ENCODE assay signal across 9 cellular contexts in the genomic region with DNA sequence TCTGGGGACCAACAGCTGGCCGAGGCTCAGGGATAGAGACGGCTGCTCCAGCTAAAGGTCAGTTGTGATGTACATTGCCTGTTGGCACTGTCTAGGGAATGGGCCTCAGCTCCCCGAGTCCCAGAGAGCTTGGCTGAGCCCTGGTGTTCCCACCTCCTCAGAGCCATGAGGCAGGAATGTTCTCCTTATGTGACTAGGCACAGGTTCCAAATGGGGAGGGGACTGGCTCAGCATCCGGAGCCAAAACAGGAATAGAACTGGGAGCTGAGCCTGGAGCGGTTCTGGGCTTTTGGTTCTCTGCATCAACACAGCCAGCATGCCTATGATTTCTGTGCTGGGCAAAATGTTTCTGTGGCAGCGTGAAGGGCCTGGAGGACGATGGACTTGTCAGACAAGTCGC. TPM values are rescaled to one million over a fixed set of nuclear protein-coding genes. Genes with fewer than 3 reads are reported as not detected.
DNase-seq lines count a peak whose midpoint lies in the region; ATAC-seq, FAIRE-seq and TF ChIP-seq lines count a peak whose summit lies in the region.
"Had no signal": no experiment of that assay in that cellular context is flagged by ENCODE, and none has a peak within 500 bp of the region (broad histone marks: within the 10 kb centered on the region; RNA-seq: fewer than 3 reads in every experiment).

A gene with protein sequence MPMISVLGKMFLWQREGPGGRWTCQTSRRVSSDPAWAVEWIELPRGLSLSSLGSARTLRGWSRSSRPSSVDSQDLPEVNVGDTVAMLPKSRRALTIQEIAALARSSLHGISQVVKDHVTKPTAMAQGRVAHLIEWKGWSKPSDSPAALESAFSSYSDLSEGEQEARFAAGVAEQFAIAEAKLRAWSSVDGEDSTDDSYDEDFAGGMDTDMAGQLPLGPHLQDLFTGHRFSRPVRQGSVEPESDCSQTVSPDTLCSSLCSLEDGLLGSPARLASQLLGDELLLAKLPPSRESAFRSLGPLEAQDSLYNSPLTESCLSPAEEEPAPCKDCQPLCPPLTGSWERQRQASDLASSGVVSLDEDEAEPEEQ (plus strand): TSS at position 286 of the 400 bp plus-strand sequence. CDS start 31 bp downstream, at position 317.

- H3K4me1 ChIP-seq in A549 (peaks cover 38% of the 10 kb centered on the region; the same call in 2 of the 3 replicates), liver (ENCODE audit: control insufficient read depth in 4 of 4, insufficient read depth in 4 of 4, low read length in 3 of 4) (peaks cover 0 to 13% (median 6%) of the 10 kb centered on the region in 4 donors), stomach (peaks cover 34 to 86% (median 53%) of the 10 kb centered on the region in 4 donors)

- TF ChIP-seq EP300 in A549 (IDR thresholded peaks at IDR 0.05), result no peak
- TF ChIP-seq EP300 in stomach (IDR thresholded peaks at IDR 0.05), result no peak

- DNase-seq in A549 (ENCODE audit: low read depth in 1 of 2, low spot score in 1 of 2) (no peak), LNCaP clone FGC (ENCODE audit: low read depth) (no peak), cerebellum (ENCODE audit: low spot score) (peak; percentile 81), stomach (no peak), SW480 (ENCODE audit: low spot score) (no peak), kidney tubule cell (ENCODE audit: low spot score) (no peak)

- H3K4me3 ChIP-seq in A549 (peak within 1 kb of the TSS; percentile 91), LNCaP clone FGC (ENCODE audit: low read depth, low read length) (peak within 1 kb of the TSS; percentile 72), liver (ENCODE audit: low read depth in 1 of 3, low read length in 3 of 3) (peak within 1 kb of the TSS; percentile 47 to 68 (median 62)), stomach (peak within 1 kb of the TSS; percentile 69 to 91 (median 82))

- CTCF ChIA-PET in A549 (lab: Yijun Ruan, JAX), result interaction anchor here (1.0 to 2.6 kb wide), 5 partner anchors 12 to 32 kb away, joined by 3 to 9 read pairs (median 4); no protein-coding TSS in a partner anchor

- POLR2A ChIA-PET in A549 (lab: Yijun Ruan, JAX), result no interaction called here

- peak within 1 kb of the TSS; percentile 96 for H3K4me2 ChIP-seq in A549

- no peak for TF ChIP-seq CTCF in A549 (IDR thresholded peaks at IDR 0.05)
- TF ChIP-seq CTCF in LNCaP clone FGC (IDR thresholded peaks at IDR 0.05; ENCODE audit: control insufficient read depth, extremely low read depth, insufficient read depth), result no peak
- no peak for TF ChIP-seq CTCF in liver (IDR thresholded peaks at IDR 0.05; ENCODE audit: low read depth, low read length, missing input control)
- no peak for TF ChIP-seq CTCF in stomach (IDR thresholded peaks at IDR 0.05)

- H3K27ac ChIP-seq in A549 (peak within 1 kb of the TSS; percentile 94 to 97), liver (ENCODE audit: low read depth in 1 of 2, low read length in 2 of 2) (peak within 1 kb of the TSS; percentile 84 to 89), stomach (peak within 1 kb of the TSS; percentile 96 to 99 (median 99))

- no peak for FAIRE-seq in A549 (lab: Jason Lieb, UNC)
- FAIRE-seq: GM18507 had no signal

- H3K27me3 ChIP-seq in liver (ENCODE audit: control insufficient read depth in 4 of 4, insufficient read depth in 4 of 4, low read length in 3 of 4), result no peaks in the 10 kb centered on the region
- no peaks in the 10 kb centered on the region for H3K27me3 ChIP-seq in stomach

- H3K9ac ChIP-seq in liver (ENCODE audit: low read depth in 1 of 2, low read length in 2 of 2), result peak within 1 kb of the TSS in 1 of 2 donors; percentile 46

- TF ChIP-seq POLR2A in A549 (IDR thresholded peaks at IDR 0.05; ENCODE audit: low read length) (no peak), stomach (IDR thresholded peaks at IDR 0.05) (no peak)

- no peak for TF ChIP-seq RAD21 in A549 (conservative IDR thresholded peaks at IDR 0.05 in 1 of 2, IDR thresholded peaks at IDR 0.05 in 1 of 2)
- TF ChIP-seq RAD21 in liver (IDR thresholded peaks at IDR 0.05), result no peak

- H3K9me3 ChIP-seq in A549 (no peaks in the 10 kb centered on the region), liver (ENCODE audit: control insufficient read depth in 4 of 4, low read length in 3 of 4) (no peaks in the 10 kb centered on the region), stomach (no peaks in the 10 kb centered on the region)

- no peak for ATAC-seq in A549
- ATAC-seq in HG03280 (IDR thresholded peaks at IDR 0.05; ENCODE audit: unreplicated experiment), result no peak

- WGBS in A549 (ENCODE audit: missing lambda C conversion rate), result 94% methylated on average over 6 of the region's 8 CpGs
- 82% methylated on average over 8 of the region's 8 CpGs for WGBS in liver
- WGBS in stomach, 5 donors, result 41 to 57% (median 45%) methylated on average over 7 to 8 of the region's 8 CpGs

- intact Hi-C loops in stomach (cut with DNase I; ENCODE audit: low total_unique reads), result no loop called here

- H3K36me3 ChIP-seq in liver (ENCODE audit: control insufficient read depth in 4 of 4, insufficient read depth in 3 of 4, low read depth in 1 of 4, low read length in 3 of 4), result peaks cover 5 to 32% (median 23%) of the 10 kb centered on the region in 4 donors
- peaks cover 33 to 44% (median 40%) of the 10 kb centered on the region in 4 donors for H3K36me3 ChIP-seq in stomach

TF ChIP-seq in A549, 52 proteins besides CTCF, POLR2A, EP300 and RAD21 (continues in another document):
- TF ChIP-seq BHLHE40 (IDR thresholded peaks at IDR 0.05; ENCODE audit: low read depth, low read length) (no peak), CEBPB (IDR thresholded peaks at IDR 0.05) (no peak), NFE2L2 (conservative IDR thresholded peaks at IDR 0.05; ENCODE audit: low read length) (no peak), KDM5A (IDR thresholded peaks at IDR 0.05) (no peak), SREBF2 (IDR thresholded peaks at IDR 0.05) (no peak), HDAC2 (IDR thresholded peaks at IDR 0.05) (no peak), CBX8 (IDR thresholded peaks at IDR 0.05) (no peak)
- TF ChIP-seq, protein P1, sequence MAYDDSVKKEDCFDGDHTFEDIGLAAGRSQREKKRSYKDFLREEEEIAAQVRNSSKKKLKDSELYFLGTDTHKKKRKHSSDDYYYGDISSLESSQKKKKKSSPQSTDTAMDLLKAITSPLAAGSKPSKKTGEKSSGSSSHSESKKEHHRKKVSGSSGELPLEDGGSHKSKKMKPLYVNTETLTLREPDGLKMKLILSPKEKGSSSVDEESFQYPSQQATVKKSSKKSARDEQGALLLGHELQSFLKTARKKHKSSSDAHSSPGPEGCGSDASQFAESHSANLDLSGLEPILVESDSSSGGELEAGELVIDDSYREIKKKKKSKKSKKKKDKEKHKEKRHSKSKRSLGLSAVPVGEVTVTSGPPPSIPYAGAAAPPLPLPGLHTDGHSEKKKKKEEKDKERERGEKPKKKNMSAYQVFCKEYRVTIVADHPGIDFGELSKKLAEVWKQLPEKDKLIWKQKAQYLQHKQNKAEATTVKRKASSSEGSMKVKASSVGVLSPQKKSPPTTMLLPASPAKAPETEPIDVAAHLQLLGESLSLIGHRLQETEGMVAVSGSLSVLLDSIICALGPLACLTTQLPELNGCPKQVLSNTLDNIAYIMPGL (CRISPR knock-in tag; IDR thresholded peaks at IDR 0.05; ENCODE audit: borderline replicate concordance), result no peak
- TF ChIP-seq, protein P2, sequence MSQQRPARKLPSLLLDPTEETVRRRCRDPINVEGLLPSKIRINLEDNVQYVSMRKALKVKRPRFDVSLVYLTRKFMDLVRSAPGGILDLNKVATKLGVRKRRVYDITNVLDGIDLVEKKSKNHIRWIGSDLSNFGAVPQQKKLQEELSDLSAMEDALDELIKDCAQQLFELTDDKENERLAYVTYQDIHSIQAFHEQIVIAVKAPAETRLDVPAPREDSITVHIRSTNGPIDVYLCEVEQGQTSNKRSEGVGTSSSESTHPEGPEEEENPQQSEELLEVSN (IDR thresholded peaks at IDR 0.05; ENCODE audit: borderline replicate concordance, low read depth), result no peak

TF ChIP-seq in liver, 16 proteins besides CTCF, POLR2A, EP300 and RAD21 (continues in another document):
- TF ChIP-seq FOXA2 (IDR thresholded peaks at IDR 0.05), result no peak
- TF ChIP-seq, protein P3, sequence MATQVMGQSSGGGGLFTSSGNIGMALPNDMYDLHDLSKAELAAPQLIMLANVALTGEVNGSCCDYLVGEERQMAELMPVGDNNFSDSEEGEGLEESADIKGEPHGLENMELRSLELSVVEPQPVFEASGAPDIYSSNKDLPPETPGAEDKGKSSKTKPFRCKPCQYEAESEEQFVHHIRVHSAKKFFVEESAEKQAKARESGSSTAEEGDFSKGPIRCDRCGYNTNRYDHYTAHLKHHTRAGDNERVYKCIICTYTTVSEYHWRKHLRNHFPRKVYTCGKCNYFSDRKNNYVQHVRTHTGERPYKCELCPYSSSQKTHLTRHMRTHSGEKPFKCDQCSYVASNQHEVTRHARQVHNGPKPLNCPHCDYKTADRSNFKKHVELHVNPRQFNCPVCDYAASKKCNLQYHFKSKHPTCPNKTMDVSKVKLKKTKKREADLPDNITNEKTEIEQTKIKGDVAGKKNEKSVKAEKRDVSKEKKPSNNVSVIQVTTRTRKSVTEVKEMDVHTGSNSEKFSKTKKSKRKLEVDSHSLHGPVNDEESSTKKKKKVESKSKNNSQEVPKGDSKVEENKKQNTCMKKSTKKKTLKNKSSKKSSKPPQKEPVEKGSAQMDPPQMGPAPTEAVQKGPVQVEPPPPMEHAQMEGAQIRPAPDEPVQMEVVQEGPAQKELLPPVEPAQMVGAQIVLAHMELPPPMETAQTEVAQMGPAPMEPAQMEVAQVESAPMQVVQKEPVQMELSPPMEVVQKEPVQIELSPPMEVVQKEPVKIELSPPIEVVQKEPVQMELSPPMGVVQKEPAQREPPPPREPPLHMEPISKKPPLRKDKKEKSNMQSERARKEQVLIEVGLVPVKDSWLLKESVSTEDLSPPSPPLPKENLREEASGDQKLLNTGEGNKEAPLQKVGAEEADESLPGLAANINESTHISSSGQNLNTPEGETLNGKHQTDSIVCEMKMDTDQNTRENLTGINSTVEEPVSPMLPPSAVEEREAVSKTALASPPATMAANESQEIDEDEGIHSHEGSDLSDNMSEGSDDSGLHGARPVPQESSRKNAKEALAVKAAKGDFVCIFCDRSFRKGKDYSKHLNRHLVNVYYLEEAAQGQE (IDR thresholded peaks at IDR 0.05), result no peak
- no peak for TF ChIP-seq HNF4A (conservative IDR thresholded peaks at IDR 0.05)
- TF ChIP-seq GABPA (IDR thresholded peaks at IDR 0.05 in 1 of 2, conservative IDR thresholded peaks at IDR 0.05 in 1 of 2), result no peak
- TF ChIP-seq NR2F2 (IDR thresholded peaks at IDR 0.05), result peak; percentile 48

RNA-seq across cellular contexts. Expression of the gene that starts here (rescaled TPM):
- polyA plus RNA-seq in A549 (2011; rRNA removed), result 5.2 and 5.7 TPM in 2 replicates
- polyA plus RNA-seq in A549 (2012; cell fraction: cytosol; rRNA removed), result 10.1 and 10.2 TPM in 2 replicates
- 11.2 and 16.5 TPM in 2 replicates for polyA plus RNA-seq in A549 (2012; cell fraction: nucleus; rRNA removed)
- 5.4 to 6.1 TPM (median 6.0 TPM) in 3 replicates for polyA plus RNA-seq in A549 (2017; fragmentation: RNase III; extraction: RNeasy Plus Mini Kit Qiagen cat#74134 plus additional on column Dnase treatment)
- 6.0 and 7.8 TPM in 2 replicates for polyA minus RNA-seq in A549 (2011; rRNA and poly(A)+ RNA removed)
- 28.6 TPM for total RNA-seq in cerebellum
- total RNA-seq in liver, result 1 to 10 TPM; 3.5 to 5.7 TPM
- polyA plus RNA-seq in liver, result 1 to 10 TPM in 1 of 2 donors, under 1 TPM in 1; 0.81 to 1.9 TPM
- 10 to 100 TPM in 3 of 5 donors, 1 to 10 TPM in 2; 1.8 to 73.2 (median 28.8) TPM for total RNA-seq in stomach
- 10 to 100 TPM; 10.0 to 13.0 (median 12.5) TPM for polyA plus RNA-seq in stomach
